18 cellular contexts compared by ENCODE assay signal in the genomic region with DNA sequence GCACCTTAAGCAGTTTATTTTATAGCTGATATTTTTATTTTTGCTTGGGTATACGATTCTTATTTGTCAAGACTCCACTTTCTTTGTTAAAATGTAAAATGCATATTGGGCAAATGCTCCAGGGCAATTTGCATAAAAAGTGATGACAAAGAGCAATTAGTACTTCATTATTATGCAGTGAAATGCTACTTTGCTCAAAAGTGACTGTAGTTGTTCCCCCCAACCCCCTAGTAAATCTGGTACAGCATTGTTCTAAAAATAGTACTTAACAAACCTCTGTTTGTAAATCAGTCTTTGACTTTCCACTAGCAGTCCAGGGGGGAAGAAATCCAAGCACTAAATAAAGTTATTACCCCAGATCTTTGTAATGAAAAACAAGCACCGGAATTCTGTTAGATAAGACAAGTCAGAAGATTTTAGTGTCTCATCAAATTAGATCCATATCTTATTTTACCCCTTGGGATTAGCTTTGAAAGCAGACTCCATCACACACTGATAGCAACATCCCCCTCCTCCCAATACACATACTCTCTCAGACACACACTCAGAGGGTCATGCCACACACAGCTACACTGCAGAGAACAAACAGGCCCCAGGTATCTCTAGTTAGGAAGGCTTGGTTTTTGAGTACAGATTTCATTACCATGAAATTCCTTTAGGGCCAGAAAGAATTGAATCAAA. TPM values are rescaled to one million over a fixed set of nuclear protein-coding genes. Genes with fewer than 3 reads are reported as not detected.
DNase-seq lines count a peak whose midpoint lies in the region; ATAC-seq and TF ChIP-seq lines count a peak whose summit lies in the region.
"Had no signal": no experiment of that assay in that cellular context is flagged by ENCODE, and none has a peak within 500 bp of the region (broad histone marks: within the 10 kb centered on the region; RNA-seq: fewer than 3 reads in every experiment).

No MANE protein-coding gene starts in this region.

- H3K56ac ChIP-seq in H9 (ENCODE audit: insufficient read length, low read depth, low read length) = no peak overlapping the region

- H3K4me3 ChIP-seq in DOHH2 (ENCODE audit: low read length) = peak overlapping the region; percentile 65
- peak overlapping the region; percentile 19; the same call in 1 of the 2 replicates for H3K4me3 ChIP-seq in iPS-20b (ENCODE audit: low read length)
- no peak overlapping the region for H3K4me3 ChIP-seq in heart right ventricle
- H3K4me3 ChIP-seq: PC-9, SJSA1 had no signal

- H3K27me3 ChIP-seq in DOHH2 (ENCODE audit: control insufficient read depth, low read length) (no peaks in the 10 kb centered on the region), H9 (ENCODE audit: insufficient read depth, low read length) (no peaks in the 10 kb centered on the region), iPS-20b (ENCODE audit: insufficient read depth, low read length) (no peaks in the 10 kb centered on the region), heart right ventricle (no peaks in the 10 kb centered on the region)
- H3K27me3 ChIP-seq: SJSA1 had no signal

- H3K23me2 ChIP-seq in H9 (ENCODE audit: insufficient read length, low read depth, low read length, poor library complexity, severe bottlenecking) = no peaks in the 10 kb centered on the region

- ATAC-seq in heart right ventricle = no peak

- H2BK12ac ChIP-seq in H9 (ENCODE audit: insufficient read length, low read depth, low read length) = no peak overlapping the region

- H3K4me3 Mint-ChIP-seq in H9 = peak overlapping the region; percentile 0 to 11; a peak in 3 of 5 replicates

- no peak overlapping the region for H3T11ph ChIP-seq in H9 (ENCODE audit: low read length)

- no peaks in the 10 kb centered on the region for H3K27me3 Mint-ChIP-seq in H9 (ENCODE audit: low read depth)

- H4K5ac ChIP-seq in H9 (ENCODE audit: insufficient read length, low read depth, low read length) = no peak overlapping the region

- H3K36me3 ChIP-seq in DOHH2 (ENCODE audit: control insufficient read depth, low read length) (peaks cover 93% of the 10 kb centered on the region), iPS-20b (ENCODE audit: insufficient read depth, low read depth, low read length) (no peaks in the 10 kb centered on the region), heart right ventricle (no peaks in the 10 kb centered on the region)
- H3K36me3 ChIP-seq: SJSA1 had no signal

- no peak overlapping the region for H3K23ac ChIP-seq in H9 (ENCODE audit: insufficient read length, low read depth, low read length)

- no peak overlapping the region for H2BK15ac ChIP-seq in H9 (ENCODE audit: low read depth, low read length)

- H3K14ac ChIP-seq in H9 (ENCODE audit: insufficient read depth, low read length) = no peak overlapping the region

- H3K4me1 ChIP-seq in DOHH2 (ENCODE audit: control insufficient read depth, low read length) = peaks cover 54% of the 10 kb centered on the region
- H3K4me1 ChIP-seq in H9 (ENCODE audit: insufficient read depth, low read length) = no peaks in the 10 kb centered on the region; the same call in 1 of the 2 replicates
- H3K4me1 ChIP-seq in iPS-20b (ENCODE audit: insufficient read depth, low read length) = peaks cover 12% of the 10 kb centered on the region; the same call in 1 of the 2 replicates
- peaks cover 0 to 6% (median 0%) of the 10 kb centered on the region in 9 donors for H3K4me1 ChIP-seq in heart right ventricle
- H3K4me1 ChIP-seq: Caco-2 had no signal

- H3K27ac ChIP-seq in DOHH2 (ENCODE audit: low read depth, low read length) (peak overlapping the region; percentile 55), H9 (ENCODE audit: insufficient read length, low read depth, low read length) (no peak overlapping the region), iPS-20b (ENCODE audit: low read length) (no peak overlapping the region), heart right ventricle (no peak overlapping the region)
- H3K27ac ChIP-seq: KMS-11, PC-9, SJSA1 had no signal

- H3K4me2 ChIP-seq in DOHH2 (ENCODE audit: low read length) (peak overlapping the region; percentile 74), H9 (ENCODE audit: insufficient read depth, insufficient read length, low read length) (peak overlapping the region; percentile 20)
- H3K4me2 ChIP-seq: KMS-11, PC-9 had no signal

- no peaks in the 10 kb centered on the region for H3K79me1 ChIP-seq in H9 (ENCODE audit: insufficient read depth, low read depth, low read length, poor library complexity, severe bottlenecking)

- no peak overlapping the region for H2BK5ac ChIP-seq in H9 (ENCODE audit: insufficient read length, low read length)

- no peak for TF ChIP-seq CTCF in DOHH2 (IDR thresholded peaks at IDR 0.05; ENCODE audit: low read depth, low read length, poor library complexity, severe bottlenecking)
- TF ChIP-seq CTCF in H9 (conservative IDR thresholded peaks at IDR 0.05) = no peak
- TF ChIP-seq CTCF in heart right ventricle (IDR thresholded peaks at IDR 0.05) = no peak

- intact Hi-C loops in head of caudate nucleus (cut with DNase I) (no loop called here), heart right ventricle (cut with DNase I) (no loop called here)

- peak overlapping the region; percentile 14 to 71 (median 56); a peak in 5 of 7 replicates for H3K27ac Mint-ChIP-seq in H9

- H3K9ac ChIP-seq in H9 (ENCODE audit: extremely low read depth, insufficient read length, low read length) (no peak overlapping the region), iPS-20b (ENCODE audit: low read depth, low read length) (no peak overlapping the region)
- H3K9ac ChIP-seq: KMS-11 had no signal

- H3K9me3 ChIP-seq in DOHH2 (ENCODE audit: control insufficient read depth, insufficient read depth, low read length) (peaks cover 10% of the 10 kb centered on the region; the same call in 1 of the 2 replicates), H9 (ENCODE audit: control insufficient read depth, low read depth, low read length) (no peaks in the 10 kb centered on the region), iPS-20b (ENCODE audit: insufficient read depth, low read depth, low read length) (peaks cover 7% of the 10 kb centered on the region; the same call in 1 of the 2 replicates), heart right ventricle (no peaks in the 10 kb centered on the region)
- H3K9me3 ChIP-seq: Caco-2, SJSA1 had no signal

- no peak overlapping the region for H2BK120ac ChIP-seq in H9 (ENCODE audit: low read depth, low read length, poor library complexity, severe bottlenecking)

- H3K36me3 Mint-ChIP-seq in H9 (ENCODE audit: insufficient read depth in 1 of 3, low read depth in 3 of 3) = peaks cover 5 to 21% (median 6%) of the 10 kb centered on the region in 3 experiments; a peak in 6 of 7 replicates

- no peaks in the 10 kb centered on the region; the same call in 1 of the 2 replicates for H3F3A ChIP-seq in DOHH2 (ENCODE audit: control insufficient read depth, insufficient read depth)

- no peak overlapping the region for H2AFZ ChIP-seq in H9 (ENCODE audit: low read length)
- H2AFZ ChIP-seq: PC-9 had no signal

- no peaks in the 10 kb centered on the region for H4K20me1 ChIP-seq in DOHH2 (ENCODE audit: control insufficient read depth, insufficient read depth, low read depth, low read length)
- H4K20me1 ChIP-seq in H9 (ENCODE audit: control insufficient read depth, insufficient read depth, insufficient read length) = no peaks in the 10 kb centered on the region

- no peak overlapping the region for H4K91ac ChIP-seq in H9 (ENCODE audit: insufficient read length, low read depth, low read length)

- peaks cover 23 to 27% of the 10 kb centered on the region in 2 experiments for H3K4me1 Mint-ChIP-seq in H9

- WGBS in H9 (ENCODE audit: extremely low coverage, insufficient read length, low lambda C conversion rate) = no CpG with 5 or more reads among the region's 2 CpGs
- WGBS in heart right ventricle, 2 donors = 58 to 70% methylated on average over 2 of the region's 2 CpGs

- peaks cover 17% of the 10 kb centered on the region in 2 experiments for H3K9me3 Mint-ChIP-seq in H9

- H2BK20ac ChIP-seq in H9 (ENCODE audit: low read depth, low read length, poor library complexity, severe bottlenecking) = no peak overlapping the region

- H3K18ac ChIP-seq in H9 (ENCODE audit: insufficient read length, low read depth, low read length) = no peak overlapping the region

- H4K8ac ChIP-seq in H9 (replicated peaks; ENCODE audit: insufficient read length, low read depth, low read length) = no peak overlapping the region

- DNase-seq in H9 = no peak
- peak; percentile 4 for DNase-seq in amniotic epithelial cell (ENCODE audit: low read depth)
- DNase-seq in hepatic stellate cell (ENCODE audit: low spot score) = no peak
- no peak for DNase-seq in head of caudate nucleus
- no peak for DNase-seq in SW 1271 (lab: John Stamatoyannopoulos, UW)
- no peak for DNase-seq in heart right ventricle
- DNase-seq: ACHN, AML-193, Caco-2, HCEC 1CT, NCI-H1436, NCI-H2029, NCI-H510A treated with DMSO at 0.1 percent for 48 hours, PC-9 had no signal

- no peak overlapping the region for H3K4ac ChIP-seq in H9 (ENCODE audit: low read depth, low read length)

- no peaks in the 10 kb centered on the region for H3K9me2 ChIP-seq in DOHH2 (replicated peaks; ENCODE audit: control insufficient read depth, low read length)

- H2AK5ac ChIP-seq in H9 (ENCODE audit: insufficient read length, low read length) = no peak overlapping the region

- H3K79me2 ChIP-seq in DOHH2 (ENCODE audit: control insufficient read depth, low read length) (peaks cover 44% of the 10 kb centered on the region), H9 (ENCODE audit: insufficient read depth, low read length) (no peaks in the 10 kb centered on the region)

RNA-seq across cellular contexts. Expression of a gene that starts 32.9 kb away (rescaled TPM):
- total RNA-seq in H9 (2021) (2.0 and 2.6 TPM in 2 replicates), heart right ventricle (1 to 10 TPM; 1.5 to 4.7 (median 2.8) TPM)
- polyA plus RNA-seq in heart right ventricle = under 1 TPM; 0.16 to 0.29 TPM

Comparison
In these comparisons a context has a peak if more than half of its experiments do, and no peak if none do; other contexts are left out.
1. H3K4me3 ChIP-seq: peak in DOHH2 (single experiment) and iPS-20b (single experiment); none in heart right ventricle (0 of 10).